In genomic region chr1:201495447-201496295, GRCh38 we compare ENCODE assay signal across 10 cellular contexts. TPM values are rescaled to one million over a fixed set of nuclear protein-coding genes. Genes with fewer than 3 reads are reported as not detected.
DNase-seq lines count a peak whose midpoint lies in the region; ATAC-seq and TF ChIP-seq lines count a peak whose summit lies in the region.
"Had no signal": no experiment of that assay in that cellular context is flagged by ENCODE, and none has a peak within 500 bp of the region (broad histone marks: within the 10 kb centered on the region; RNA-seq: fewer than 3 reads in every experiment).

No MANE protein-coding gene starts in this region.

- no peak overlapping the region for H3K27ac Mint-ChIP-seq in GM23338

- H3K27me3 ChIP-seq in WERI-Rb-1 (ENCODE audit: insufficient read depth, low read depth, severe bottlenecking) (no peaks in the 10 kb centered on the region), GM23338 (ENCODE audit: insufficient read depth) (no peaks in the 10 kb centered on the region)

- H3K4me1 ChIP-seq in GM23338 (ENCODE audit: insufficient read depth) = peaks cover 12% of the 10 kb centered on the region

- H3F3A ChIP-seq in GM23338 (replicated peaks; ENCODE audit: low read depth) = no peaks in the 10 kb centered on the region

- H3K36me3 ChIP-seq in WERI-Rb-1 (no peaks in the 10 kb centered on the region), GM23338 (ENCODE audit: insufficient read depth) (no peaks in the 10 kb centered on the region)

- DNase-seq in COLO668 (lab: John Stamatoyannopoulos, UW; ENCODE audit: unreplicated experiment) (peak; percentile 81), WERI-Rb-1 (peak; percentile 92), cardiac septum (ENCODE audit: low spot score) (peak; percentile 82), posterior cingulate gyrus (peak; percentile 73 to 97 (median 82)), OCI-M1 (lab: John Stamatoyannopoulos, UW) (no peak), OCI-M2 (lab: John Stamatoyannopoulos, UW; ENCODE audit: unreplicated experiment) (no peak), GM23338 (ENCODE audit: low spot score) (no peak)
- DNase-seq: DND-41, SW 1271 had no signal

- H3K79me2 ChIP-seq in GM23338 (replicated peaks; ENCODE audit: insufficient read depth) = no peaks in the 10 kb centered on the region

- peaks cover 10% of the 10 kb centered on the region for H3K9me3 ChIP-seq in WERI-Rb-1 (ENCODE audit: severe bottlenecking)

- intact Hi-C loops in cardiac septum (cut with DNase I) (no loop called here), posterior cingulate gyrus (cut with DNase I) (no loop called here)

- no peaks in the 10 kb centered on the region for H3K9me2 ChIP-seq in GM23338 (ENCODE audit: insufficient read depth)

- peaks cover 3% of the 10 kb centered on the region for H3K27me3 Mint-ChIP-seq in GM23338 (ENCODE audit: insufficient read depth, low read depth, poor library complexity)

- H2AFZ ChIP-seq in GM23338 = no peak overlapping the region

- no peak overlapping the region for H3K4me3 Mint-ChIP-seq in GM23338

- H3K9me3 Mint-ChIP-seq in GM23338 = peaks cover 3% of the 10 kb centered on the region; the same call in 1 of the 3 replicates

- peak overlapping the region; percentile 51 for H3K27ac ChIP-seq in WERI-Rb-1
- H3K27ac ChIP-seq in GM23338 (ENCODE audit: low read depth) = no peak overlapping the region

- no peak overlapping the region for H3K4me2 ChIP-seq in GM23338

- H3K36me3 Mint-ChIP-seq in GM23338 (ENCODE audit: low read depth) = peaks cover 9% of the 10 kb centered on the region

- TF ChIP-seq CTCF in WERI-Rb-1 (IDR thresholded peaks at IDR 0.05; ENCODE audit: low read depth, low read length) (no peak), GM23338 (conservative IDR thresholded peaks at IDR 0.05; ENCODE audit: low read depth in 2 of 2) (no peak)

- H4K20me1 ChIP-seq in GM23338 (replicated peaks; ENCODE audit: insufficient read depth) = no peaks in the 10 kb centered on the region

- peaks cover 23% of the 10 kb centered on the region for H3K4me1 Mint-ChIP-seq in GM23338

- no peak for ATAC-seq in activated CD4-positive, CD25-positive, alpha-beta regulatory T cell treated with anti-CD3 and anti-CD28 coated beads, Interleukin-2, amount 50 U/mL, for 24 hours
- no peak for ATAC-seq in GM23338

- no peak overlapping the region for H3K4me3 ChIP-seq in WERI-Rb-1 (ENCODE audit: low read depth, low read length)
- no peak overlapping the region for H3K4me3 ChIP-seq in GM23338

TF ChIP-seq in GM23338, 12 proteins besides CTCF, POLR2A, EP300 and RAD21 (continues in another document):
- TF ChIP-seq JUNB (IDR thresholded peaks at IDR 0.05; ENCODE audit: unreplicated experiment) (no peak), REST (IDR thresholded peaks at IDR 0.05; ENCODE audit: unreplicated experiment) (no peak), POLR2AphosphoS5 (IDR thresholded peaks at IDR 0.05; ENCODE audit: low read depth) (no peak), STAT1 (IDR thresholded peaks at IDR 0.05; ENCODE audit: unreplicated experiment) (no peak), NANOG (IDR thresholded peaks at IDR 0.05; ENCODE audit: borderline replicate concordance) (no peak), ETS1 (IDR thresholded peaks at IDR 0.05) (no peak), ZNF331 (CRISPR knock-in tag; IDR thresholded peaks at IDR 0.05; ENCODE audit: low read depth) (no peak)

RNA-seq across cellular contexts. Expression of gene CSRP1, which starts 11.3 kb away (rescaled TPM):
- total RNA-seq in cardiac septum = 71.7 TPM
- 24.1 and 29.9 TPM in 2 replicates for total RNA-seq in GM23338 (2014; rRNA removed; shearing (Covaris generic))
- polyA plus RNA-seq in GM23338 (2016; fragmentation: Nextera tagmentation; extraction: Ambion mirVana) = 5.8 and 6.2 TPM in 2 replicates

RNA-seq across cellular contexts. Expression of gene PHLDA3, which starts 26.7 kb away (rescaled TPM):
- 44.6 TPM for total RNA-seq in cardiac septum
- total RNA-seq in GM23338 (2014; rRNA removed; shearing (Covaris generic)) = 87.4 and 111 TPM in 2 replicates
- polyA plus RNA-seq in GM23338 (2016; fragmentation: Nextera tagmentation; extraction: Ambion mirVana) = 37.5 and 38.9 TPM in 2 replicates

RNA-seq across cellular contexts. Expression of gene NAV1, which starts 43.3 kb away (rescaled TPM):
- 86.6 TPM for total RNA-seq in cardiac septum
- total RNA-seq in GM23338 (2014; rRNA removed; shearing (Covaris generic)) = 37.2 and 37.4 TPM in 2 replicates
- polyA plus RNA-seq in GM23338 (2016; fragmentation: Nextera tagmentation; extraction: Ambion mirVana) = 22.6 and 22.7 TPM in 2 replicates

Comparison
In these comparisons a context has a peak if more than half of its experiments do, and no peak if none do; other contexts are left out.
1. DNase-seq: peak in COLO668 (single experiment), WERI-Rb-1 (single experiment), cardiac septum (single experiment) and posterior cingulate gyrus (10 of 10); none in OCI-M1 (single experiment), OCI-M2 (single experiment) and GM23338 (single experiment).